8 cellular contexts compared by ENCODE assay signal in genomic region chr1:54376085-54377039, GRCh38. TPM values are rescaled to one million over a fixed set of nuclear protein-coding genes. Genes with fewer than 3 reads are reported as not detected.
DNase-seq lines count a peak whose midpoint lies in the region; ATAC-seq and TF ChIP-seq lines count a peak whose summit lies in the region.

No MANE protein-coding gene starts in this region.

- H4K20me1 ChIP-seq in SK-N-SH (ENCODE audit: insufficient read depth): peaks cover 11% of the 10 kb centered on the region; the same call in 1 of the 2 replicates

- H3K36me3 ChIP-seq in cardiac muscle cell (no peaks in the 10 kb centered on the region), SK-N-SH (replicated peaks in 1 of 2; ENCODE audit: control insufficient read depth in 1 of 2, insufficient read depth in 2 of 2, low read length in 1 of 2) (peaks cover 0 to 2% of the 10 kb centered on the region in 2 experiments)

- TF ChIP-seq CTCF in cardiac muscle cell (IDR thresholded peaks at IDR 0.05; ENCODE audit: low read depth, low read length) (no peak), nephron progenitor cell (IDR thresholded peaks at IDR 0.05) (no peak), SK-N-SH (IDR thresholded peaks at IDR 0.05) (no peak)

- POLR2A ChIA-PET in SK-N-SH (lab: Yijun Ruan, JAX): no interaction called here

- no peak overlapping the region for H2AFZ ChIP-seq in SK-N-SH (ENCODE audit: low read depth)

- H3F3A ChIP-seq in SK-N-SH (replicated peaks; ENCODE audit: insufficient read depth): no peaks in the 10 kb centered on the region

- no peaks in the 10 kb centered on the region for H3K9me3 ChIP-seq in cardiac muscle cell (ENCODE audit: low read depth)
- no peaks in the 10 kb centered on the region for H3K9me3 ChIP-seq in SK-N-SH

- no peak overlapping the region for H3K4me2 ChIP-seq in SK-N-SH

- H3K27me3 ChIP-seq in cardiac muscle cell (no peaks in the 10 kb centered on the region), SK-N-SH (ENCODE audit: insufficient read depth) (no peaks in the 10 kb centered on the region)

- no peaks in the 10 kb centered on the region for H3K9me3 Mint-ChIP-seq in nephron progenitor cell

- H3K79me2 ChIP-seq in SK-N-SH (ENCODE audit: insufficient read depth): peaks cover 10% of the 10 kb centered on the region; the same call in 1 of the 2 replicates

- no peak for TF ChIP-seq RAD21 in SK-N-SH (IDR thresholded peaks at IDR 0.05; ENCODE audit: low read length)

- H3K4me1 ChIP-seq in cardiac muscle cell (ENCODE audit: low read depth): peaks cover 86% of the 10 kb centered on the region
- peaks cover 0 to 64% of the 10 kb centered on the region in 2 experiments; a peak in 1 of 4 replicates for H3K4me1 ChIP-seq in SK-N-SH (ENCODE audit: control insufficient read depth in 1 of 2, insufficient read depth in 2 of 2, low read depth in 1 of 2, low read length in 1 of 2)

- H3K27me3 Mint-ChIP-seq in nephron progenitor cell (ENCODE audit: low read depth, poor library complexity): no peaks in the 10 kb centered on the region

- CTCF ChIA-PET in SK-N-SH (lab: Yijun Ruan, JAX): interaction anchor here (1.3 to 1.4 kb wide), 2 partner anchors 10 to 255 kb away, joined by 3 to 4 read pairs; no protein-coding TSS in a partner anchor

- WGBS in SK-N-SH (ENCODE audit: low lambda C conversion rate): 93% methylated on average over 10 of the region's 10 CpGs

- H3K27ac ChIP-seq in cardiac muscle cell (peak overlapping the region; percentile 94), SK-N-SH (ENCODE audit: low read depth in 2 of 2, low read length in 1 of 2) (peak overlapping the region in 1 of 2 experiments; percentile 44; a peak in 1 of 4 replicates)

- peak; percentile 46 for ATAC-seq in HG02943 (IDR thresholded peaks at IDR 0.05; ENCODE audit: low read depth, unreplicated experiment)

- DNase-seq in cardiac muscle cell (ENCODE audit: low read depth in 1 of 2, low spot score in 1 of 2) (no peak), cardiac septum (ENCODE audit: low spot score) (no peak), nephron progenitor cell (no peak), SK-N-SH (no peak), NCI-H446 (lab: John Stamatoyannopoulos, UW) (no peak), HK-2 (ENCODE audit: unreplicated experiment) (no peak)
- peak; percentile 21 to 46 for DNase-seq in activated CD4-positive, alpha-beta T cell treated with anti-CD3 and anti-CD28 coated beads, Interleukin-2, amount 50 U/mL, for 48 hours

- no peaks in the 10 kb centered on the region for H3K9me2 ChIP-seq in SK-N-SH

- intact Hi-C loops in cardiac septum (cut with DNase I): no loop called here

- H3K4me3 ChIP-seq in cardiac muscle cell (no peak overlapping the region), SK-N-SH (ENCODE audit: low read depth in 2 of 2, low read length in 1 of 2) (no peak overlapping the region)

- H3K4me1 Mint-ChIP-seq in nephron progenitor cell: peaks cover 91% of the 10 kb centered on the region

- H3K4me3 Mint-ChIP-seq in nephron progenitor cell: peak overlapping the region; percentile 43

- peaks cover 39% of the 10 kb centered on the region for H3K36me3 Mint-ChIP-seq in nephron progenitor cell (ENCODE audit: low read depth)

- no peak overlapping the region for H3K9ac ChIP-seq in SK-N-SH

- no peak for TF ChIP-seq EP300 in SK-N-SH (IDR thresholded peaks at IDR 0.05; ENCODE audit: borderline replicate concordance in 1 of 2, low read depth in 1 of 2, low read length in 1 of 2)

- H3K27ac Mint-ChIP-seq in nephron progenitor cell: peak overlapping the region; percentile 65

TF ChIP-seq in SK-N-SH, 30 proteins besides CTCF, POLR2A, EP300 and RAD21:
- TF ChIP-seq CHD2 (IDR thresholded peaks at IDR 0.05; ENCODE audit: low read length, partially characterized antibody) (no peak), FOXM1 (IDR thresholded peaks at IDR 0.05; ENCODE audit: low read depth) (no peak), TCF12 (IDR thresholded peaks at IDR 0.05) (no peak), PBX3 (IDR thresholded peaks at IDR 0.05) (no peak), TEAD4 (IDR thresholded peaks at IDR 0.05; ENCODE audit: borderline replicate concordance, insufficient read depth) (no peak), GATA2 (CRISPR knock-in tag; IDR thresholded peaks at IDR 0.05) (no peak; the same call in 1 of the 2 replicates)

RNA-seq across cellular contexts. Expression of gene SSBP3, which starts 29.8 kb away (rescaled TPM):
- total RNA-seq in cardiac muscle cell (81.0 and 90.6 TPM in 2 replicates), cardiac septum (45.4 TPM)
- polyA plus RNA-seq in cardiac muscle cell (40.2 and 56.0 TPM in 2 replicates), SK-N-SH (2012; rRNA removed) (18.0 and 26.2 TPM in 2 replicates)
- 15.6 and 23.2 TPM in 2 replicates for polyA plus RNA-seq in SK-N-SH (2012; cell fraction: cytosol; rRNA removed)
- 11.7 and 18.1 TPM in 2 replicates for polyA plus RNA-seq in SK-N-SH (2012; cell fraction: nucleus; rRNA removed)

Comparison
In these comparisons a context has a peak if more than half of its experiments do, and no peak if none do; other contexts are left out.
1. DNase-seq: peak in activated CD4-positive, alpha-beta T cell treated with anti-CD3 and anti-CD28 coated beads, Interleukin-2, amount 50 U/mL, for 48 hours (2 of 2); none in cardiac muscle cell (0 of 2), cardiac septum (single experiment), nephron progenitor cell (single experiment), SK-N-SH (single experiment), NCI-H446 (0 of 2) and HK-2 (single experiment).